28 cellular contexts compared by ENCODE assay signal in genomic region chr5:63250939-63251338, GRCh38.
"Had no signal": no experiment of that assay in that cellular context is flagged by ENCODE, and none has a peak within 500 bp of the region (broad histone marks: within the 10 kb centered on the region; RNA-seq: fewer than 3 reads in every experiment).

No MANE protein-coding gene starts in this region.

- H3K27me3 ChIP-seq: colonic mucosa, esophagus muscularis mucosa, esophagus squamous epithelium, foreskin keratinocyte, gastrocnemius medialis, gastroesophageal sphincter, heart left ventricle had no signal

- DNase-seq: colonic mucosa; cortex of kidney; dermis blood vessel endothelial cell; dorsolateral prefrontal cortex; effector CD4-positive, alpha-beta T cell; effector CD8-positive, alpha-beta T cell; effector memory CD4-positive, alpha-beta T cell; effector memory CD8-positive, alpha-beta T cell; endodermal cell; erythroblast; esophagus squamous epithelium; foreskin fibroblast; foreskin keratinocyte; foreskin melanocyte; gastrocnemius medialis; head of caudate nucleus; heart left ventricle; heart right ventricle had no signal

- H3K4me1 ChIP-seq: colonic mucosa, esophagus muscularis mucosa, esophagus squamous epithelium, foreskin keratinocyte, gastrocnemius medialis, gastroesophageal sphincter, heart left ventricle, heart right ventricle had no signal

- H3K4me3 ChIP-seq: colonic mucosa, coronary artery, dorsolateral prefrontal cortex, esophagus muscularis mucosa, esophagus squamous epithelium, gastrocnemius medialis, gastroesophageal sphincter, heart left ventricle, heart right ventricle had no signal

- ATAC-seq: effector memory CD8-positive, alpha-beta T cell; esophagus mucosa; foreskin keratinocyte; gastrocnemius medialis; gastroesophageal sphincter; heart right ventricle had no signal

- H3K36me3 ChIP-seq: colonic mucosa, esophagus muscularis mucosa, esophagus squamous epithelium, gastrocnemius medialis, gastroesophageal sphincter, heart left ventricle, heart right ventricle had no signal

- H3K9me3 ChIP-seq: colonic mucosa, esophagus muscularis mucosa, esophagus squamous epithelium, gastrocnemius medialis, gastroesophageal sphincter, heart left ventricle had no signal

- H3K27ac ChIP-seq: colonic mucosa, coronary artery, dorsolateral prefrontal cortex, epithelial cell of prostate, esophagus muscularis mucosa, esophagus squamous epithelium, foreskin keratinocyte, gastrocnemius medialis, gastroesophageal sphincter, heart left ventricle, heart right ventricle had no signal

- H3K27ac Mint-ChIP-seq: dendritic cell treated with granulocyte-macrophage colony-stimulating factor and Interleukin-4, amounts not matched to agents 40 ng/mL and 50 ng/mL, for 4 days; effector memory CD8-positive, alpha-beta T cell; endodermal cell had no signal

- H3K27me3 Mint-ChIP-seq: dendritic cell treated with granulocyte-macrophage colony-stimulating factor and Interleukin-4, amounts not matched to agents 40 ng/mL and 50 ng/mL, for 4 days; effector memory CD8-positive, alpha-beta T cell had no signal

- FAIRE-seq: colon, endometrium, endothelial cell of umbilical vein, frontal cortex had no signal

- H3K4me3 Mint-ChIP-seq: dendritic cell treated with granulocyte-macrophage colony-stimulating factor and Interleukin-4, amounts not matched to agents 40 ng/mL and 50 ng/mL, for 4 days; effector memory CD8-positive, alpha-beta T cell; endodermal cell had no signal
